In genomic region chr16:68037820-68038597, GRCh38 we compare ENCODE assay signal across 14 cellular contexts. TPM values are rescaled to one million over a fixed set of nuclear protein-coding genes. Genes with fewer than 3 reads are reported as not detected.
DNase-seq lines count a peak whose midpoint lies in the region; ATAC-seq and TF ChIP-seq lines count a peak whose summit lies in the region.
"Had no signal": no experiment of that assay in that cellular context is flagged by ENCODE, and none has a peak within 500 bp of the region (broad histone marks: within the 10 kb centered on the region; RNA-seq: fewer than 3 reads in every experiment).

No MANE protein-coding gene starts in this region.

- no peak for TF ChIP-seq POLR2A in tibial nerve (IDR thresholded peaks at IDR 0.05)

- no peaks in the 10 kb centered on the region for H3K79me2 ChIP-seq in SU-DHL-6 (ENCODE audit: insufficient read depth, low read length)

- no peaks in the 10 kb centered on the region for H3K27me3 Mint-ChIP-seq in natural killer cell (ENCODE audit: low read depth in 2 of 2)
- H3K27me3 Mint-ChIP-seq in activated T-cell treated with anti-CD3 and anti-CD28 coated beads, Interleukin-2, amount 50 U/mL, for 24 hours, result no peaks in the 10 kb centered on the region

- DNase-seq in GM10248 (ENCODE audit: extremely low spot score) (peak; percentile 46), natural killer cell (no peak), tibial nerve (ENCODE audit: low spot score in 2 of 2) (no peak), anterior cingulate cortex (lab: John Stamatoyannopoulos, UW) (no peak)
- DNase-seq in activated T-cell treated with anti-CD3 and anti-CD28 coated beads, Interleukin-2, amount 50 U/mL, for 24 hours, result no peak
- DNase-seq: effector memory CD4-positive, alpha-beta T cell; foreskin keratinocyte; islet precursor cell; NCI-H1048; NCI-H446; RPMI8226; thyroid gland had no signal

- intact Hi-C loops in natural killer cell (cut with micrococcal nuclease), result no loop called here

- POLR2A ChIA-PET in GM10248 (lab: Yijun Ruan, JAX), result interaction anchor here (0.7 kb wide), 1 partner anchor 357 kb away, joined by 7 read pairs; no protein-coding TSS in a partner anchor

- TF ChIP-seq EP300 in tibial nerve (IDR thresholded peaks at IDR 0.05), result no peak

- H2AFZ ChIP-seq in SU-DHL-6 (ENCODE audit: low read depth, low read length, severe bottlenecking), result no peak overlapping the region

- H3K36me3 Mint-ChIP-seq in natural killer cell, result no peaks in the 10 kb centered on the region
- H3K36me3 Mint-ChIP-seq in activated T-cell treated with anti-CD3 and anti-CD28 coated beads, Interleukin-2, amount 50 U/mL, for 24 hours (ENCODE audit: low read depth), result peaks cover 61% of the 10 kb centered on the region

- H3K9me3 ChIP-seq in SU-DHL-6 (ENCODE audit: insufficient read depth, low read length), result no peaks in the 10 kb centered on the region
- H3K9me3 ChIP-seq in tibial nerve, result no peaks in the 10 kb centered on the region
- H3K9me3 ChIP-seq: thyroid gland had no signal

- H3K4me3 ChIP-seq in SU-DHL-6 (ENCODE audit: insufficient read depth, low read length, poor library complexity, severe bottlenecking), result no peak overlapping the region
- H3K4me3 ChIP-seq in tibial nerve, result peak overlapping the region in 1 of 4 donors; percentile 13
- H3K4me3 ChIP-seq: thyroid gland had no signal

- no peaks in the 10 kb centered on the region for H3K36me3 ChIP-seq in SU-DHL-6 (ENCODE audit: low read length)
- peaks cover 0 to 23% (median 0%) of the 10 kb centered on the region in 3 donors for H3K36me3 ChIP-seq in tibial nerve
- H3K36me3 ChIP-seq: thyroid gland had no signal

- peaks cover 20 to 25% of the 10 kb centered on the region in 2 donors for H3K4me1 Mint-ChIP-seq in natural killer cell
- peaks cover 10% of the 10 kb centered on the region for H3K4me1 Mint-ChIP-seq in activated T-cell treated with anti-CD3 and anti-CD28 coated beads, Interleukin-2, amount 50 U/mL, for 24 hours (ENCODE audit: low read depth)

- ATAC-seq in GM19324 (IDR thresholded peaks at IDR 0.05; ENCODE audit: low FRiP score, unreplicated experiment), result peak; percentile 49
- no peak for ATAC-seq in natural killer cell
- ATAC-seq: foreskin keratinocyte had no signal

- no peaks in the 10 kb centered on the region for H3K9me3 Mint-ChIP-seq in natural killer cell
- H3K9me3 Mint-ChIP-seq in activated T-cell treated with anti-CD3 and anti-CD28 coated beads, Interleukin-2, amount 50 U/mL, for 24 hours, result no peaks in the 10 kb centered on the region

- H3K4me1 ChIP-seq in tibial nerve, result peaks cover 0 to 6% (median 0%) of the 10 kb centered on the region in 4 donors
- H3K4me1 ChIP-seq: foreskin keratinocyte had no signal

- CTCF ChIA-PET in GM10248 (lab: Yijun Ruan, JAX), result interaction anchor here (1.1 to 6.3 kb wide), 5 partner anchors 8 to 221 kb away, joined by 3 to 72 read pairs (median 6); partner anchors contain the start of gene NRN1L

- WGBS in tibial nerve, 2 donors, result 88 to 89% methylated on average over 9 of the region's 9 CpGs

- H3K27me3 ChIP-seq in SU-DHL-6 (ENCODE audit: low read length) (no peaks in the 10 kb centered on the region), tibial nerve (no peaks in the 10 kb centered on the region)
- H3K27me3 ChIP-seq: foreskin keratinocyte, thyroid gland had no signal

- H3K27ac Mint-ChIP-seq in natural killer cell, result peak overlapping the region; percentile 56 to 63
- no peak overlapping the region for H3K27ac Mint-ChIP-seq in activated T-cell treated with anti-CD3 and anti-CD28 coated beads, Interleukin-2, amount 50 U/mL, for 24 hours

- H3K9ac ChIP-seq in SU-DHL-6 (ENCODE audit: low read length), result no peak overlapping the region

- H3K9me2 ChIP-seq in SU-DHL-6 (replicated peaks; ENCODE audit: insufficient read depth, low read length), result no peaks in the 10 kb centered on the region

- H3K4me2 ChIP-seq in SU-DHL-6 (ENCODE audit: low read depth, low read length, poor library complexity, severe bottlenecking), result peak overlapping the region; percentile 24

- H3F3A ChIP-seq in SU-DHL-6 (ENCODE audit: insufficient read depth), result no peaks in the 10 kb centered on the region

- no peak overlapping the region for H3K4me3 Mint-ChIP-seq in natural killer cell
- H3K4me3 Mint-ChIP-seq in activated T-cell treated with anti-CD3 and anti-CD28 coated beads, Interleukin-2, amount 50 U/mL, for 24 hours, result no peak overlapping the region

- H3K27ac ChIP-seq in SU-DHL-6 (ENCODE audit: low read depth, low read length) (peak overlapping the region; percentile 47), tibial nerve (peak overlapping the region in 2 of 4 donors; percentile 20 to 33)
- H3K27ac ChIP-seq: foreskin keratinocyte had no signal

- no peaks in the 10 kb centered on the region for H4K20me1 ChIP-seq in SU-DHL-6 (ENCODE audit: low read depth, low read length)

- TF ChIP-seq CTCF in GM10248 (IDR thresholded peaks at IDR 0.05; ENCODE audit: control extremely low read depth, extremely low read depth, low read depth, missing control alignments) (no peak), SU-DHL-6 (IDR thresholded peaks at IDR 0.05; ENCODE audit: insufficient read depth, low read length, poor library complexity, severe bottlenecking) (no peak), natural killer cell (IDR thresholded peaks at IDR 0.05) (no peak), tibial nerve (IDR thresholded peaks at IDR 0.05) (no peak)

RNA-seq across cellular contexts. Expression of gene DUS2, which starts 14.9 kb away (rescaled TPM):
- 10 to 100 TPM; 21.6 to 24.2 (median 22.7) TPM for total RNA-seq in natural killer cell
- total RNA-seq in tibial nerve, result 10 to 100 TPM in 2 of 4 donors, 1 to 10 TPM in 2; 4.7 to 31.2 (median 15.4) TPM

RNA-seq across cellular contexts. Expression of gene DDX28, which starts 15.0 kb away (rescaled TPM):
- total RNA-seq in natural killer cell (10 to 100 TPM; 17.4 to 19.0 (median 17.9) TPM), tibial nerve (10 to 100 TPM in 3 of 4 donors, 1 to 10 TPM in 1; 6.7 to 11.7 (median 10.8) TPM)

RNA-seq across cellular contexts. Expression of gene DPEP2NB, which starts 22.3 kb away (rescaled TPM):
- total RNA-seq in natural killer cell (not detected), tibial nerve (not detected)
- total RNA-seq: foreskin keratinocyte, thyroid gland had no signal

RNA-seq across cellular contexts. Expression of gene DPEP2, which starts 38.7 kb away (rescaled TPM):
- total RNA-seq in natural killer cell (10 to 100 TPM; 47.2 to 64.1 (median 61.8) TPM), tibial nerve (10 to 100 TPM in 1 of 4 donors, 1 to 10 TPM in 3; 1.0 to 12.6 (median 3.8) TPM)
- total RNA-seq: foreskin keratinocyte had no signal

RNA-seq across cellular contexts. Expression of gene NFATC3, which starts 47.2 kb away (rescaled TPM):
- 100 to 1,000 TPM; 241 to 282 (median 263) TPM for total RNA-seq in natural killer cell
- 100 to 1,000 TPM in 2 of 4 donors, 10 to 100 TPM in 2; 81.4 to 105 (median 97.1) TPM for total RNA-seq in tibial nerve
